Comparison of ENCODE assay signal across 24 cellular contexts in the genomic region with DNA sequence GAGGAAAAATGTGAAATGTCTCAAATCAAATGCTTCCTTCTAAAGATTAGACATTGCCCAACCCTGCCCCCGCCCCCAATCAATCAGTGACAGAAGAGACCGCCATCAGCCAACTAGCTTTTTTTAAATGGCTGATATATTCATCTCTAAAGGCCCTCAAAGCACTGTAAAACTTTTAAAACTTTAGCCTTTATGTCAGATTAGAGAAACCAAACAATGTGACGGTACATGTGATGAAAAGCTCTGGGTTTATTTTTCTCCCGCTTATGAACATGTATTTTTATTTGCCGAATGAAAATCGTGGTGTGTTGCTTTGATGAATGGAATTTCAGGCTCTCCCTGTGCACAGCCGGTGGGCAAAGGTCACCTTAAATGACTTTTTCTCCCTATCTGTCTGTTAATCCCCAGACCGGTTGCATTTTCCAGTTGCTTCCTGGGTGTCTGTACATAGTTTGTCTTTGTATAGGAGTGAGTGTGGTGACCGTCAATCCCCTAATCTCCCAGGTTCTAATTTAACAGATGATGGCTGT. TPM values are rescaled to one million over a fixed set of nuclear protein-coding genes. Genes with fewer than 3 reads are reported as not detected.
DNase-seq lines count a peak whose midpoint lies in the region; ATAC-seq, FAIRE-seq and TF ChIP-seq lines count a peak whose summit lies in the region.
"Had no signal": no experiment of that assay in that cellular context is flagged by ENCODE, and none has a peak within 500 bp of the region (broad histone marks: within the 10 kb centered on the region; RNA-seq: fewer than 3 reads in every experiment).

No MANE protein-coding gene starts in this region.

- H3K9me3 Mint-ChIP-seq in endodermal cell (peaks cover 25% of the 10 kb centered on the region), mesothelial cell of epicardium (peaks cover 17% of the 10 kb centered on the region)
- H3K9me3 Mint-ChIP-seq in stimulated activated naive B cell treated with anti-CD40 and anti-IgM and Interleukin-4, amounts not matched to agents 10 μg/mL and 1 μg/mL and 100 μg/mL, for 72 hours, result peaks cover 0 to 2% of the 10 kb centered on the region in 2 donors
- H3K9me3 Mint-ChIP-seq: IgD-negative memory B cell had no signal

- H3K4me1 ChIP-seq in OCI-LY7 (ENCODE audit: insufficient read depth, low read length, poor library complexity, severe bottlenecking) (peaks cover 22% of the 10 kb centered on the region), endodermal cell (ENCODE audit: control insufficient read depth, insufficient read depth, low read length) (no peaks in the 10 kb centered on the region)
- H3K4me1 ChIP-seq: esophagus squamous epithelium had no signal

- CTCF ChIA-PET in OCI-LY7 (lab: Charles Lee; ENCODE audit: unreplicated experiment), result interaction anchor here (0.6 kb wide), 1 partner anchor 259 kb away, joined by 3 read pairs; no protein-coding TSS in a partner anchor

- no peak overlapping the region for H3K27ac ChIP-seq in OCI-LY7 (ENCODE audit: low read depth, low read length, poor library complexity, severe bottlenecking)
- H3K27ac ChIP-seq in endodermal cell (ENCODE audit: low read depth, low read length), result peak overlapping the region; percentile 47
- H3K27ac ChIP-seq: C4-2B, esophagus squamous epithelium, right atrium auricular region, thyroid gland had no signal

- H3K27me3 ChIP-seq in endodermal cell (ENCODE audit: control insufficient read depth, insufficient read depth, low read length, poor library complexity, severe bottlenecking), result no peaks in the 10 kb centered on the region
- H3K27me3 ChIP-seq: esophagus squamous epithelium, right atrium auricular region, thyroid gland had no signal

- ATAC-seq in stimulated activated naive B cell treated with anti-CD40 and anti-IgM and Interleukin-4, amounts not matched to agents 10 μg/mL and 1 μg/mL and 100 μg/mL, for 72 hours (replicated peaks), result no peak
- ATAC-seq: SK-N-SH treated with all-trans-retinoic acid at 6 μM for 48 hours; stimulated activated naive CD8-positive, alpha-beta T cell treated with anti-CD3 and anti-CD28 coated beads, Interleukin-15, Interleukin-2, amounts not matched to agents 100 U/mL and 50 U/mL, for 24 hours; WTC11 had no signal

- no peak for FAIRE-seq in RCC 7860 (lab: Jason Lieb, UNC)

- H3K9me2 ChIP-seq in OCI-LY7 (ENCODE audit: insufficient read depth, low read length), result no peaks in the 10 kb centered on the region

- H3K9ac ChIP-seq in endodermal cell (ENCODE audit: extremely low read depth, low read length, poor library complexity, severe bottlenecking), result no peak overlapping the region

- H2AFZ ChIP-seq in OCI-LY7 (ENCODE audit: low read length), result no peak overlapping the region

- H3K4me1 Mint-ChIP-seq in endodermal cell (no peaks in the 10 kb centered on the region), mesothelial cell of epicardium (peaks cover 4% of the 10 kb centered on the region)
- H3K4me1 Mint-ChIP-seq in stimulated activated naive B cell treated with anti-CD40 and anti-IgM and Interleukin-4, amounts not matched to agents 10 μg/mL and 1 μg/mL and 100 μg/mL, for 72 hours, result peaks cover 35 to 62% of the 10 kb centered on the region in 2 donors
- H3K4me1 Mint-ChIP-seq: WTC11 had no signal

- no peak for DNase-seq in OCI-LY7 (ENCODE audit: low spot score)
- peak; percentile 5 for DNase-seq in endodermal cell
- no peak for DNase-seq in mesothelial cell of epicardium (ENCODE audit: low spot score in 2 of 2, unreplicated experiment in 2 of 2)
- no peak for DNase-seq in stimulated activated naive B cell treated with anti-CD40 and anti-IgM and Interleukin-4, amounts not matched to agents 10 μg/mL and 1 μg/mL and 100 μg/mL, for 72 hours
- DNase-seq in RCC 7860 (ENCODE audit: low spot score), result no peak
- DNase-seq in SHP77 treated with DMSO at 0.1 percent for 48 hours (lab: John Stamatoyannopoulos, UW), result no peak
- no peak for DNase-seq in stimulated activated naive CD4-positive, alpha-beta T cell (lab: John Stamatoyannopoulos, UW)
- DNase-seq in NCI-H2081 treated with DMSO at 0.1 percent for 48 hours (lab: John Stamatoyannopoulos, UW), result no peak
- DNase-seq: activated CD4-positive, alpha-beta memory T cell treated with anti-CD3 and anti-CD28 coated beads for 36 hours; activated effector memory CD4-positive, alpha-beta T cell treated with Interleukin-2 at 50 U/mL for 16 hours; esophagus squamous epithelium; mammary epithelial cell; NCI-H1092 treated with DMSO at 0.1 percent for 48 hours; NCI-H2029; NCI-H2227 treated with DMSO at 0.1 percent for 48 hours; stimulated activated CD4-positive, alpha-beta T cell treated with anti-CD3 and anti-CD28 coated beads, Interleukin-12 subunit alpha, Interleukin-12 subunit beta, amount 100 ng/mL, for 4 hours; stimulated activated CD4-positive, alpha-beta T cell treated with anti-CD3 and anti-CD28 coated beads, Interleukin-4, amount 100 ng/mL, for 24 hours; stimulated activated naive CD8-positive, alpha-beta T cell treated with anti-CD3 and anti-CD28 coated beads, Interleukin-15, Interleukin-2, amounts not matched to agents 100 U/mL and 50 U/mL, for 24 hours; thyroid gland had no signal

- POLR2A ChIA-PET in OCI-LY7 (lab: Charles Lee), result interaction anchor here (0.7 to 0.8 kb wide), 3 partner anchors 37 to 91 kb away, joined by 3 read pairs; no protein-coding TSS in a partner anchor

- H3K4me2 ChIP-seq in OCI-LY7 (ENCODE audit: low read length), result no peak overlapping the region

- WGBS in endodermal cell (ENCODE audit: insufficient coverage in 1 of 2, insufficient read length in 1 of 2), 2 experiments, result 89 to 97% methylated on average over 5 to 9 of the region's 9 CpGs

- peaks cover 84% of the 10 kb centered on the region for H3K36me3 Mint-ChIP-seq in endodermal cell (ENCODE audit: low read depth)
- H3K36me3 Mint-ChIP-seq in mesothelial cell of epicardium, result peaks cover 56% of the 10 kb centered on the region
- H3K36me3 Mint-ChIP-seq in stimulated activated naive B cell treated with anti-CD40 and anti-IgM and Interleukin-4, amounts not matched to agents 10 μg/mL and 1 μg/mL and 100 μg/mL, for 72 hours, result peaks cover 61 to 81% of the 10 kb centered on the region in 2 donors

- peaks cover 84% of the 10 kb centered on the region for H3K36me3 ChIP-seq in OCI-LY7 (ENCODE audit: insufficient read depth, low read length)
- H3K36me3 ChIP-seq in endodermal cell (ENCODE audit: control insufficient read depth, insufficient read depth, low read length), result peaks cover 87% of the 10 kb centered on the region

- H3K79me2 ChIP-seq in OCI-LY7 (ENCODE audit: insufficient read depth, low read depth, low read length), result no peaks in the 10 kb centered on the region

- TF ChIP-seq CTCF in OCI-LY7 (conservative IDR thresholded peaks at IDR 0.05; ENCODE audit: low read length), result no peak
- TF ChIP-seq CTCF in endodermal cell (conservative IDR thresholded peaks at IDR 0.05), result no peak
- no peak for TF ChIP-seq CTCF in mesothelial cell of epicardium (IDR thresholded peaks at IDR 0.05; ENCODE audit: unreplicated experiment)

- H3K4me3 ChIP-seq in OCI-LY7 (ENCODE audit: low read depth, low read length, poor library complexity, severe bottlenecking) (no peak overlapping the region), endodermal cell (ENCODE audit: low read length) (no peak overlapping the region)
- H3K4me3 ChIP-seq: esophagus squamous epithelium, right atrium auricular region, thyroid gland had no signal

- TSS peak; percentile 64 for BruUV-seq in OCI-LY7 (replicated peaks; lab: Mats Ljungman, UMichigan)

- no peak overlapping the region for H3K27ac Mint-ChIP-seq in endodermal cell
- peak overlapping the region; percentile 26 for H3K27ac Mint-ChIP-seq in mesothelial cell of epicardium
- H3K27ac Mint-ChIP-seq in stimulated activated naive B cell treated with anti-CD40 and anti-IgM and Interleukin-4, amounts not matched to agents 10 μg/mL and 1 μg/mL and 100 μg/mL, for 72 hours, result peak overlapping the region; percentile 25
- H3K27ac Mint-ChIP-seq: activated CD4-positive, alpha-beta memory T cell treated with anti-CD3 and anti-CD28 coated beads for 36 hours; WTC11 had no signal

- H4K20me1 ChIP-seq in OCI-LY7 (ENCODE audit: insufficient read depth, low read length), result no peaks in the 10 kb centered on the region

- H3K27me3 Mint-ChIP-seq in endodermal cell (ENCODE audit: insufficient read depth), result no peaks in the 10 kb centered on the region
- H3K27me3 Mint-ChIP-seq in mesothelial cell of epicardium (ENCODE audit: low read depth), result no peaks in the 10 kb centered on the region
- no peaks in the 10 kb centered on the region for H3K27me3 Mint-ChIP-seq in stimulated activated naive B cell treated with anti-CD40 and anti-IgM and Interleukin-4, amounts not matched to agents 10 μg/mL and 1 μg/mL and 100 μg/mL, for 72 hours
- H3K27me3 Mint-ChIP-seq: activated CD4-positive, alpha-beta memory T cell treated with anti-CD3 and anti-CD28 coated beads for 36 hours; IgD-negative memory B cell had no signal

- H3K4me3 Mint-ChIP-seq in endodermal cell (no peak overlapping the region), mesothelial cell of epicardium (no peak overlapping the region)
- H3K4me3 Mint-ChIP-seq in stimulated activated naive B cell treated with anti-CD40 and anti-IgM and Interleukin-4, amounts not matched to agents 10 μg/mL and 1 μg/mL and 100 μg/mL, for 72 hours, result no peak overlapping the region
- H3K4me3 Mint-ChIP-seq: activated CD4-positive, alpha-beta memory T cell treated with anti-CD3 and anti-CD28 coated beads for 36 hours; IgD-negative memory B cell; WTC11 had no signal

- intact Hi-C loops in OCI-LY7 (cut with micrococcal nuclease; ENCODE audit: unreplicated experiment), result no loop called here

- H3K9me3 ChIP-seq in OCI-LY7 (ENCODE audit: low read length), result peaks cover 23% of the 10 kb centered on the region
- peaks cover 27% of the 10 kb centered on the region for H3K9me3 ChIP-seq in endodermal cell (ENCODE audit: control insufficient read depth, low read length)
- H3K9me3 ChIP-seq: thyroid gland had no signal

RNA-seq across cellular contexts. Expression of a gene that starts 38.5 kb away (rescaled TPM):
- 52.9 and 69.2 TPM in 2 replicates for total RNA-seq in OCI-LY7 (2014; rRNA removed; shearing (Covaris generic))
- total RNA-seq in OCI-LY7 (2022), result 46.2 and 50.5 TPM in 2 replicates
- total RNA-seq in endodermal cell, result 10 to 100 TPM; 37.7 to 59.0 TPM
- 46.2 TPM for polyA plus RNA-seq in endodermal cell (2013, experiment 1 of 2)
- polyA plus RNA-seq in endodermal cell (2013, experiment 2 of 2), result 46.3 TPM
- 25.3 to 26.8 TPM (median 26.4 TPM) in 3 replicates for total RNA-seq in mesothelial cell of epicardium
